In the genomic region with DNA sequence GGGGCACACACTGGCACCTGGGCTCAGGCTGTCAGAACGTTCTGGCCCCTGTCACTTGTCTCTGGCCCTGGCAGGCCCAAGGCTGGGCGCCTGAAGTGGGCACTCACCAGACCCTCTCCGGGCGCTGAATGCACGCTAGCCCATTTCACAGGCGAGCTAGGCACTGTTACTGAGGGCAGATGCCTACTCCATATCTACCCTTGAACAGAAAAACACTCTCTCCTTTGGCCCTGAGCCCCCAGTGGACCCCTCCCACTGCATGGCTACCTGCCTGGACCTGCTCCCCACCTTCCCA, we compare ENCODE assay signal across 17 cellular contexts. TPM values are rescaled to one million over a fixed set of nuclear protein-coding genes. Genes with fewer than 3 reads are reported as not detected.
A peak's percentile ranks its signal among the peaks of the same experiment; 100 is the strongest.
DNase-seq lines count a peak whose midpoint lies in the region; ATAC-seq and TF ChIP-seq lines count a peak whose summit lies in the region.
"Had no signal": no experiment of that assay in that cellular context is flagged by ENCODE, and none has a peak within 500 bp of the region (broad histone marks: within the 10 kb centered on the region; RNA-seq: fewer than 3 reads in every experiment).

No MANE protein-coding gene starts in this region.

- H3K4me1 Mint-ChIP-seq in naive B cell, result peaks cover 37 to 69% (median 68%) of the 10 kb centered on the region in 3 donors

- H3K36me3 Mint-ChIP-seq in naive B cell, result no peaks in the 10 kb centered on the region
- H3K36me3 Mint-ChIP-seq: CD4-positive, CD25-positive, alpha-beta regulatory T cell had no signal

- TF ChIP-seq CTCF in WERI-Rb-1 (IDR thresholded peaks at IDR 0.05; ENCODE audit: low read depth, low read length), result no peak

- H3K27ac ChIP-seq in WERI-Rb-1, result peak overlapping the region; percentile 47
- H3K27ac ChIP-seq: KMS-11 had no signal

- no peaks in the 10 kb centered on the region for H3K36me3 ChIP-seq in WERI-Rb-1

- peak overlapping the region in 2 of 8 donors; percentile 16 to 30 for H3K4me3 Mint-ChIP-seq in naive B cell
- H3K4me3 Mint-ChIP-seq: CD4-positive, CD25-positive, alpha-beta regulatory T cell; H9 had no signal

- peak overlapping the region in 5 of 6 donors; percentile 50 to 98 (median 89) for H3K27ac Mint-ChIP-seq in naive B cell
- H3K27ac Mint-ChIP-seq: CD4-positive, CD25-positive, alpha-beta regulatory T cell had no signal

- no peaks in the 10 kb centered on the region for H3K9me3 Mint-ChIP-seq in naive B cell
- H3K9me3 Mint-ChIP-seq: H9 had no signal

- no peaks in the 10 kb centered on the region for H3K9me3 ChIP-seq in WERI-Rb-1 (ENCODE audit: severe bottlenecking)

- intact Hi-C loops in left ventricle myocardium superior (cut with micrococcal nuclease), result no loop called here
- intact Hi-C loops in cardiac septum (cut with DNase I), result no loop called here

- peak; percentile 2 for DNase-seq in left ventricle myocardium superior
- DNase-seq in cardiac septum (ENCODE audit: low spot score), result no peak
- DNase-seq in WERI-Rb-1, result no peak
- no peak for DNase-seq in naive B cell
- no peak for DNase-seq in CD1c-positive myeloid dendritic cell (ENCODE audit: extremely low spot score)
- no peak for DNase-seq in AML-193 (lab: John Stamatoyannopoulos, UW)
- DNase-seq: CD4-positive, CD25-positive, alpha-beta regulatory T cell; COR-L47; H9; NCI-H1417 treated with DMSO at 0.1 percent for 48 hours; NCI-H187 treated with DMSO at 0.1 percent for 48 hours; NCI-H2227 treated with DMSO at 0.1 percent for 48 hours; NCI-H510A treated with DMSO at 0.1 percent for 48 hours; NCI-H82; PC-3 had no signal

- ATAC-seq in left ventricle myocardium superior (no peak), naive B cell (ENCODE audit: low read depth in 2 of 2) (no peak), HG03045 (IDR thresholded peaks at IDR 0.05; ENCODE audit: unreplicated experiment) (no peak)
- ATAC-seq: PC-3 had no signal

- H3K4me3 ChIP-seq in WERI-Rb-1 (ENCODE audit: low read depth, low read length), result no peak overlapping the region

- H3K27me3 ChIP-seq in WERI-Rb-1 (ENCODE audit: insufficient read depth, low read depth, severe bottlenecking), result no peaks in the 10 kb centered on the region

- H3K27me3 Mint-ChIP-seq in naive B cell, result no peaks in the 10 kb centered on the region

RNA-seq across cellular contexts. Expression of a gene that starts 42.3 kb away (rescaled TPM):
- total RNA-seq in left ventricle myocardium superior, result 95.1 TPM
- total RNA-seq in cardiac septum, result 59.7 TPM
- polyA plus RNA-seq in naive B cell (ENCODE audit: low read depth in 6 of 6), result 10 to 100 TPM; 14.6 to 73.4 (median 36.9) TPM
